Comparison of ENCODE assay signal across 27 cellular contexts in the genomic region with DNA sequence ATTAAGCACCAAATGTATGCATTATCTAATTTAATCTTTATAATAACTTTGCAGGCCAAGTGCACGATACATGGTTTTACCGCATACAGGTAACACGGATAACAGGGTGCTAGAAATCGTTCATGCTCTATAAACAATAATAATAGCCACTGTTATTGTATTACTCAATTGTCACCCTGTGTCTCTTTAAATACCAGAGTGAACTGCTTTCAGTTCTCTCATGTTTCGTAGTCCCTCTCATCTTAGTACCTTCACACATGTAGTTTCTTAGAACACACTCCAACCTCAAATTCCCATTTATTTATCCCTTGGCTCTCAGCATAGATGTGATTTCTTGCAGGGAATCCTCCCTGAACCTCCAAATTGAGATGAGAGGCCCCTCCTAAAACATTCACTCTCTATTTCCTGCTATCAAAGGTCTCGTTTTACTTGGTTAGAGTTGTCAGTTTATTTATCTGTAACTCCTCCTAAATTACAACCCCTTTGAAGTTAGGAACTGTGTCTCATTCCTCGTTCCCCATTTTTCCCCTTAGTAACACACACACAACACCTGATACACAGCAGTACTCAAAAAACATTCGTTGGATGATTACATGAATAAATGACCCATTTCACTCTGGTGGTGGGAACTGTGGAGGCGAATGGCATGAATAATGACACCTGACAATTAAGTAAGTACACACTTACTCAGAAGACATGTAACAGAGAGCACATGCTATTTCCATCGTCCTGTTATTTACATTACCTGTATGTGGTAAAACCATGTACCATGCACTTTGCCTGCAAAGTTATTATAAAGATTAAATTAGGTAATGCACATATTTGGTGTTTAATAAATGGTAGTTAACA.
DNase-seq lines count a peak whose midpoint lies in the region; ATAC-seq and TF ChIP-seq lines count a peak whose summit lies in the region.
"Had no signal": no experiment of that assay in that cellular context is flagged by ENCODE, and none has a peak within 500 bp of the region (broad histone marks: within the 10 kb centered on the region; RNA-seq: fewer than 3 reads in every experiment).

No MANE protein-coding gene starts in this region.

- DNase-seq in activated CD4-positive, CD25-positive, alpha-beta regulatory T cell treated with anti-CD3 and anti-CD28 coated beads, Interleukin-2, amount 50 U/mL, for 72 hours, result no peak
- DNase-seq in CD4-positive, CD25-positive, alpha-beta regulatory T cell, result no peak
- DNase-seq in NCI-H774 (lab: John Stamatoyannopoulos, UW), result peak; percentile 32
- no peak for DNase-seq in activated naive CD8-positive, alpha-beta T cell treated with anti-CD3 and anti-CD28 coated beads, Interleukin-2, amount 50 U/mL, for 24 hours
- DNase-seq in HT-29 (ENCODE audit: low spot score), result no peak
- DNase-seq in foreskin fibroblast, result no peak
- DNase-seq in GM20000 (ENCODE audit: low spot score), result no peak
- DNase-seq: activated CD8-positive, alpha-beta memory T cell treated with anti-CD3 and anti-CD28 coated beads for 24 hours; AML-193; endodermal cell; GDM1; GM23248; KBM-7; left lung; NK-92 treated with Interleukin-12 subunit alpha and Interleukin-12 subunit beta, amount 100 ng/mL, for 24 hours; ovary; uterus had no signal

- H3K4me1 ChIP-seq in CD4-positive, CD25-positive, alpha-beta regulatory T cell (ENCODE audit: control insufficient read depth, insufficient read depth, low read length, poor library complexity, severe bottlenecking), result peaks cover 19% of the 10 kb centered on the region
- H3K4me1 ChIP-seq: esophagus muscularis mucosa, left lung, Peyer's patch, right atrium auricular region, uterus had no signal

- peak overlapping the region; percentile 53 for H3K4me3 ChIP-seq in CD4-positive, CD25-positive, alpha-beta regulatory T cell (ENCODE audit: low read depth, low read length)
- H3K4me3 ChIP-seq in foreskin fibroblast (ENCODE audit: low read depth in 1 of 2, low read length in 2 of 2), result no peak overlapping the region
- H3K4me3 ChIP-seq: coronary artery, esophagus muscularis mucosa, GM23248, hepatocyte, left lung, ovary, Peyer's patch, right atrium auricular region, thoracic aorta, uterus had no signal

- no peaks in the 10 kb centered on the region for H3K36me3 Mint-ChIP-seq in CD4-positive, CD25-positive, alpha-beta regulatory T cell
- H3K36me3 Mint-ChIP-seq in activated naive CD8-positive, alpha-beta T cell treated with anti-CD3 and anti-CD28 coated beads, Interleukin-2, amount 50 U/mL, for 24 hours (ENCODE audit: low read depth), result peaks cover 4% of the 10 kb centered on the region

- no peaks in the 10 kb centered on the region for H3K27me3 Mint-ChIP-seq in CD4-positive, CD25-positive, alpha-beta regulatory T cell
- no peaks in the 10 kb centered on the region for H3K27me3 Mint-ChIP-seq in activated naive CD8-positive, alpha-beta T cell treated with anti-CD3 and anti-CD28 coated beads, Interleukin-2, amount 50 U/mL, for 24 hours

- TF ChIP-seq CTCF in foreskin fibroblast (IDR thresholded peaks at IDR 0.05; ENCODE audit: low read depth, low read length), result no peak
- TF ChIP-seq CTCF in GM20000 (IDR thresholded peaks at IDR 0.05; ENCODE audit: extremely low read depth, missing control alignments), result no peak

- H3K27ac Mint-ChIP-seq in CD4-positive, CD25-positive, alpha-beta regulatory T cell, result peak overlapping the region; percentile 83 to 88 (median 86)
- peak overlapping the region; percentile 57 for H3K27ac Mint-ChIP-seq in activated naive CD8-positive, alpha-beta T cell treated with anti-CD3 and anti-CD28 coated beads, Interleukin-2, amount 50 U/mL, for 24 hours
- H3K27ac Mint-ChIP-seq: activated T-helper 2 cell treated with anti-CD3 and anti-CD28 coated beads, Interferon-gamma antibody, Interleukin-2, Interleukin-4, amounts not matched to agents 10 μg/mL and 5 μg/mL and 100 μg/mL, durations not matched to agents 14 hours and 24 hours and 36 hours; endodermal cell; nephron had no signal

- peak overlapping the region; percentile 11 for H3K27ac ChIP-seq in CD4-positive, CD25-positive, alpha-beta regulatory T cell (ENCODE audit: insufficient read depth, low read length, poor library complexity, severe bottlenecking)
- H3K27ac ChIP-seq: coronary artery, esophagus muscularis mucosa, GM23248, hepatocyte, left lung, ovary, right atrium auricular region, thoracic aorta, uterus, VCaP had no signal

- no peaks in the 10 kb centered on the region for H3K27me3 ChIP-seq in CD4-positive, CD25-positive, alpha-beta regulatory T cell (ENCODE audit: control insufficient read depth, insufficient read depth, low read length)
- H3K27me3 ChIP-seq: esophagus muscularis mucosa, hepatocyte, left lung, ovary, Peyer's patch, right atrium auricular region, uterus had no signal

- no peaks in the 10 kb centered on the region for H3K36me3 ChIP-seq in CD4-positive, CD25-positive, alpha-beta regulatory T cell (ENCODE audit: control insufficient read depth, insufficient read depth, low read length)
- H3K36me3 ChIP-seq: esophagus muscularis mucosa, left lung, ovary, Peyer's patch, right atrium auricular region, thoracic aorta, uterus had no signal

- H3K4me1 Mint-ChIP-seq in CD4-positive, CD25-positive, alpha-beta regulatory T cell, result peaks cover 13 to 65% (median 37%) of the 10 kb centered on the region in 4 donors
- H3K4me1 Mint-ChIP-seq in activated naive CD8-positive, alpha-beta T cell treated with anti-CD3 and anti-CD28 coated beads, Interleukin-2, amount 50 U/mL, for 24 hours, result peaks cover 35% of the 10 kb centered on the region
- H3K4me1 Mint-ChIP-seq: nephron had no signal

- H3K4me3 Mint-ChIP-seq in CD4-positive, CD25-positive, alpha-beta regulatory T cell, result peak overlapping the region; percentile 15 to 74 (median 40)
- H3K4me3 Mint-ChIP-seq in activated naive CD8-positive, alpha-beta T cell treated with anti-CD3 and anti-CD28 coated beads, Interleukin-2, amount 50 U/mL, for 24 hours, result peak overlapping the region; percentile 70
- H3K4me3 Mint-ChIP-seq: endodermal cell, nephron had no signal

- H3K9me3 Mint-ChIP-seq in CD4-positive, CD25-positive, alpha-beta regulatory T cell, result peaks cover 0 to 7% (median 3%) of the 10 kb centered on the region in 7 donors
- peaks cover 8% of the 10 kb centered on the region for H3K9me3 Mint-ChIP-seq in activated naive CD8-positive, alpha-beta T cell treated with anti-CD3 and anti-CD28 coated beads, Interleukin-2, amount 50 U/mL, for 24 hours
- H3K9me3 Mint-ChIP-seq: activated T-helper 2 cell treated with anti-CD3 and anti-CD28 coated beads, Interferon-gamma antibody, Interleukin-2, Interleukin-4, amounts not matched to agents 10 μg/mL and 5 μg/mL and 100 μg/mL, durations not matched to agents 14 hours and 24 hours and 36 hours had no signal

- no peaks in the 10 kb centered on the region for H3K9me3 ChIP-seq in CD4-positive, CD25-positive, alpha-beta regulatory T cell (ENCODE audit: control insufficient read depth in 2 of 2, low read length in 2 of 2)
- H3K9me3 ChIP-seq: esophagus muscularis mucosa, left lung, ovary, Peyer's patch, right atrium auricular region, thoracic aorta, uterus had no signal

- peak; percentile 65 to 66 for ATAC-seq in activated CD4-positive, CD25-positive, alpha-beta regulatory T cell treated with anti-CD3 and anti-CD28 coated beads, Interleukin-2, amount 50 U/mL, for 24 hours
- ATAC-seq in CD4-positive, CD25-positive, alpha-beta regulatory T cell (ENCODE audit: low read depth in 2 of 2), result peak in 1 of 2 donors; percentile 41
- ATAC-seq in activated naive CD8-positive, alpha-beta T cell treated with anti-CD3 and anti-CD28 coated beads, Interleukin-2, amount 50 U/mL, for 24 hours, result peak; percentile 57
- ATAC-seq: left lung had no signal
